In genomic region chr6:20486641-20487040, GRCh38 we compare ENCODE assay signal across 19 cellular contexts. TPM values are rescaled to one million over a fixed set of nuclear protein-coding genes. Genes with fewer than 3 reads are reported as not detected.
DNase-seq lines count a peak whose midpoint lies in the region; ATAC-seq, FAIRE-seq and TF ChIP-seq lines count a peak whose summit lies in the region.
"Had no signal": no experiment of that assay in that cellular context is flagged by ENCODE, and none has a peak within 500 bp of the region (broad histone marks: within the 10 kb centered on the region; RNA-seq: fewer than 3 reads in every experiment).

No MANE protein-coding gene starts in this region.

- peaks cover 60% of the 10 kb centered on the region for H3K36me3 ChIP-seq in astrocyte (ENCODE audit: insufficient read depth, low read length)
- H3K36me3 ChIP-seq in trophoblast cell (ENCODE audit: control insufficient read depth in 1 of 2, insufficient read depth in 2 of 2, low read length in 2 of 2): peaks cover 22 to 27% of the 10 kb centered on the region in 2 experiments

- FAIRE-seq in H54 (lab: Jason Lieb, UNC) (peak; percentile 53), astrocyte (lab: Jason Lieb, UNC) (no peak)
- FAIRE-seq: G401.6, GM12892 had no signal

- H3K4me2 ChIP-seq in astrocyte (ENCODE audit: low read length) (no peak overlapping the region), trophoblast cell (ENCODE audit: low read length) (no peak overlapping the region)
- H3K4me2 ChIP-seq: GM23338 had no signal

- no peaks in the 10 kb centered on the region for H3K79me1 ChIP-seq in trophoblast cell (ENCODE audit: low read length)

- H2BK120ac ChIP-seq in trophoblast cell (ENCODE audit: insufficient read depth, low read length, poor library complexity): no peak overlapping the region

- H3K27ac ChIP-seq in astrocyte (ENCODE audit: low read depth, low read length) (no peak overlapping the region), trophoblast cell (ENCODE audit: low read depth, low read length) (no peak overlapping the region)

- ATAC-seq in GM18868 (IDR thresholded peaks at IDR 0.05; ENCODE audit: unreplicated experiment): no peak
- ATAC-seq: GM23338 had no signal

- H3K4me1 ChIP-seq in astrocyte (ENCODE audit: insufficient read depth, low read length) (no peaks in the 10 kb centered on the region), trophoblast cell (ENCODE audit: control insufficient read depth in 1 of 2, insufficient read depth in 2 of 2, low read length in 2 of 2) (no peaks in the 10 kb centered on the region)
- H3K4me1 ChIP-seq: HAP-1 had no signal

- H3K4me3 Mint-ChIP-seq in activated naive CD4-positive, alpha-beta T cell treated with anti-CD3 and anti-CD28 coated beads, Interleukin-2, amount 50 U/mL, for 24 hours: no peak overlapping the region
- no peak overlapping the region for H3K4me3 Mint-ChIP-seq in activated naive CD4-positive, alpha-beta T cell treated with anti-CD3 and anti-CD28 coated beads, Interleukin-2, amount 10 ng/mL, durations not matched to agents 7 days and 5 days
- H3K4me3 Mint-ChIP-seq in astrocyte (ENCODE audit: unreplicated experiment): no peak overlapping the region
- H3K4me3 Mint-ChIP-seq in activated T-helper 1 cell treated with anti-CD3 and anti-CD28 coated beads, Interleukin-12 subunit alpha, Interleukin-12 subunit beta, Interleukin-2, Interleukin-4 antibody, amounts not matched to agents 30 ng/mL and 10 ng/mL and 1 ng/mL, durations not matched to agents 14 hours and 24 hours and 36 hours: no peak overlapping the region
- H3K4me3 Mint-ChIP-seq: CD4-positive, alpha-beta memory T cell; GM23338; HFFc6 had no signal

- TF ChIP-seq POLR2A in H54 (IDR thresholded peaks at IDR 0.05; ENCODE audit: low read depth, low read length): no peak

- H4K91ac ChIP-seq in trophoblast cell (ENCODE audit: low read depth, low read length): no peak overlapping the region

- H4K12ac ChIP-seq in trophoblast cell (ENCODE audit: low read depth, low read length): no peak overlapping the region

- H3K9me3 Mint-ChIP-seq in activated naive CD4-positive, alpha-beta T cell treated with anti-CD3 and anti-CD28 coated beads, Interleukin-2, amount 50 U/mL, for 24 hours: no peaks in the 10 kb centered on the region
- no peaks in the 10 kb centered on the region for H3K9me3 Mint-ChIP-seq in activated naive CD4-positive, alpha-beta T cell treated with anti-CD3 and anti-CD28 coated beads, Interleukin-2, amount 10 ng/mL, durations not matched to agents 7 days and 5 days
- H3K9me3 Mint-ChIP-seq in astrocyte (ENCODE audit: unreplicated experiment): no peaks in the 10 kb centered on the region
- no peaks in the 10 kb centered on the region for H3K9me3 Mint-ChIP-seq in activated T-helper 1 cell treated with anti-CD3 and anti-CD28 coated beads, Interleukin-12 subunit alpha, Interleukin-12 subunit beta, Interleukin-2, Interleukin-4 antibody, amounts not matched to agents 30 ng/mL and 10 ng/mL and 1 ng/mL, durations not matched to agents 14 hours and 24 hours and 36 hours
- H3K9me3 Mint-ChIP-seq: CD4-positive, alpha-beta memory T cell; GM23338; HFFc6 had no signal

- H3K27me3 Mint-ChIP-seq in activated naive CD4-positive, alpha-beta T cell treated with anti-CD3 and anti-CD28 coated beads, Interleukin-2, amount 50 U/mL, for 24 hours: no peaks in the 10 kb centered on the region
- no peaks in the 10 kb centered on the region for H3K27me3 Mint-ChIP-seq in activated naive CD4-positive, alpha-beta T cell treated with anti-CD3 and anti-CD28 coated beads, Interleukin-2, amount 10 ng/mL, durations not matched to agents 7 days and 5 days
- no peaks in the 10 kb centered on the region for H3K27me3 Mint-ChIP-seq in astrocyte (ENCODE audit: low read depth, unreplicated experiment)
- no peaks in the 10 kb centered on the region for H3K27me3 Mint-ChIP-seq in activated T-helper 1 cell treated with anti-CD3 and anti-CD28 coated beads, Interleukin-12 subunit alpha, Interleukin-12 subunit beta, Interleukin-2, Interleukin-4 antibody, amounts not matched to agents 30 ng/mL and 10 ng/mL and 1 ng/mL, durations not matched to agents 14 hours and 24 hours and 36 hours (ENCODE audit: insufficient read depth)
- H3K27me3 Mint-ChIP-seq: CD4-positive, alpha-beta memory T cell had no signal

- CTCF ChIA-PET in activated naive CD4-positive, alpha-beta T cell treated with anti-CD3 and anti-CD28 coated beads, Interleukin-2, amount 10 ng/mL, durations not matched to agents 7 days and 5 days (lab: Charles Lee): no interaction called here

- no peak overlapping the region for H2BK12ac ChIP-seq in trophoblast cell (ENCODE audit: low read length)

- no peak overlapping the region for H3K4ac ChIP-seq in trophoblast cell (ENCODE audit: low read depth, low read length)

- no CpG with 5 or more reads among the region's 4 CpGs for WGBS in trophoblast cell (ENCODE audit: extremely low coverage, insufficient coverage, insufficient read length)

- H3K4me1 Mint-ChIP-seq in activated naive CD4-positive, alpha-beta T cell treated with anti-CD3 and anti-CD28 coated beads, Interleukin-2, amount 50 U/mL, for 24 hours: no peaks in the 10 kb centered on the region
- no peaks in the 10 kb centered on the region for H3K4me1 Mint-ChIP-seq in activated naive CD4-positive, alpha-beta T cell treated with anti-CD3 and anti-CD28 coated beads, Interleukin-2, amount 10 ng/mL, durations not matched to agents 7 days and 5 days
- H3K4me1 Mint-ChIP-seq in astrocyte (ENCODE audit: low read depth, unreplicated experiment): peaks cover 14% of the 10 kb centered on the region
- peaks cover 5% of the 10 kb centered on the region for H3K4me1 Mint-ChIP-seq in activated T-helper 1 cell treated with anti-CD3 and anti-CD28 coated beads, Interleukin-12 subunit alpha, Interleukin-12 subunit beta, Interleukin-2, Interleukin-4 antibody, amounts not matched to agents 30 ng/mL and 10 ng/mL and 1 ng/mL, durations not matched to agents 14 hours and 24 hours and 36 hours (ENCODE audit: low read depth)

- intact Hi-C loops in activated T-helper 1 cell treated with anti-CD3 and anti-CD28 coated beads, Interleukin-12 subunit alpha, Interleukin-12 subunit beta, Interleukin-2, Interleukin-4 antibody, amounts not matched to agents 30 ng/mL and 10 ng/mL and 1 ng/mL, durations not matched to agents 14 hours and 24 hours and 36 hours (cut with micrococcal nuclease): no loop called here

- H2AK5ac ChIP-seq in trophoblast cell (ENCODE audit: low read length): no peak overlapping the region

- H2AFZ ChIP-seq in astrocyte (ENCODE audit: low read depth, low read length) (no peak overlapping the region), trophoblast cell (ENCODE audit: insufficient read depth, low read length, poor library complexity) (no peak overlapping the region)
- H2AFZ ChIP-seq: GM23338 had no signal

- H3K14ac ChIP-seq in trophoblast cell (ENCODE audit: low read length): no peak overlapping the region

- H4K20me1 ChIP-seq in astrocyte (ENCODE audit: insufficient read depth, low read length): peaks cover 22% of the 10 kb centered on the region

- peaks cover 20% of the 10 kb centered on the region for H3K36me3 Mint-ChIP-seq in activated naive CD4-positive, alpha-beta T cell treated with anti-CD3 and anti-CD28 coated beads, Interleukin-2, amount 50 U/mL, for 24 hours
- peaks cover 77% of the 10 kb centered on the region for H3K36me3 Mint-ChIP-seq in activated naive CD4-positive, alpha-beta T cell treated with anti-CD3 and anti-CD28 coated beads, Interleukin-2, amount 10 ng/mL, durations not matched to agents 7 days and 5 days
- peaks cover 30% of the 10 kb centered on the region for H3K36me3 Mint-ChIP-seq in astrocyte (ENCODE audit: low read depth, unreplicated experiment)
- H3K36me3 Mint-ChIP-seq in activated T-helper 1 cell treated with anti-CD3 and anti-CD28 coated beads, Interleukin-12 subunit alpha, Interleukin-12 subunit beta, Interleukin-2, Interleukin-4 antibody, amounts not matched to agents 30 ng/mL and 10 ng/mL and 1 ng/mL, durations not matched to agents 14 hours and 24 hours and 36 hours (ENCODE audit: low read depth): peaks cover 54% of the 10 kb centered on the region

- H4K8ac ChIP-seq in trophoblast cell (ENCODE audit: low read depth, low read length): no peak overlapping the region

- no peak for TF ChIP-seq CTCF in astrocyte (IDR thresholded peaks at IDR 0.05; ENCODE audit: insufficient read depth, low read depth, low read length)

- no peak overlapping the region for H2BK5ac ChIP-seq in trophoblast cell (ENCODE audit: low read depth, low read length, poor library complexity)

- H3K27me3 ChIP-seq in astrocyte (ENCODE audit: insufficient read depth, low read length) (no peaks in the 10 kb centered on the region), trophoblast cell (ENCODE audit: insufficient read depth, low read length) (no peaks in the 10 kb centered on the region)

- no peaks in the 10 kb centered on the region for H3K79me2 ChIP-seq in astrocyte (ENCODE audit: insufficient read depth, low read length)
- H3K79me2 ChIP-seq in trophoblast cell (ENCODE audit: control insufficient read depth, insufficient read depth, low read length, poor library complexity): no peaks in the 10 kb centered on the region

- H3K9ac ChIP-seq in astrocyte (ENCODE audit: low read length) (no peak overlapping the region), trophoblast cell (ENCODE audit: low read length) (no peak overlapping the region)

- DNase-seq in activated naive CD4-positive, alpha-beta T cell treated with anti-CD3 and anti-CD28 coated beads, Interleukin-2, amount 10 ng/mL, durations not matched to agents 7 days and 5 days: no peak
- DNase-seq in H54 (ENCODE audit: insufficient read length, low spot score) (no peak), astrocyte (ENCODE audit: low read depth) (peak; percentile 47), trophoblast cell (peak; percentile 14 to 78)
- no peak for DNase-seq in activated T-helper 1 cell treated with anti-CD3 and anti-CD28 coated beads, Interleukin-12 subunit alpha, Interleukin-12 subunit beta, Interleukin-2, Interleukin-4 antibody, amounts not matched to agents 30 ng/mL and 10 ng/mL and 1 ng/mL, durations not matched to agents 14 hours and 24 hours and 36 hours (ENCODE audit: low spot score)
- DNase-seq in effector CD4-positive, alpha-beta T cell: no peak
- DNase-seq: C1 segment of cervical spinal cord; Calu3; CD4-positive, alpha-beta memory T cell; COR-L47; DMS53; DMS79 treated with DMSO at 0.1 percent for 48 hours; HFFc6 had no signal

- no peak overlapping the region for H3K18ac ChIP-seq in trophoblast cell (ENCODE audit: low read length)

- H3K9me3 ChIP-seq in astrocyte (ENCODE audit: insufficient read depth, low read depth, low read length): no peaks in the 10 kb centered on the region
- no peaks in the 10 kb centered on the region for H3K9me3 ChIP-seq in trophoblast cell (ENCODE audit: insufficient read depth, low read depth, low read length)
- H3K9me3 ChIP-seq: HAP-1 had no signal

- H3K23ac ChIP-seq in trophoblast cell (ENCODE audit: low read length): no peak overlapping the region

- H3K4me3 ChIP-seq in astrocyte (ENCODE audit: insufficient read depth, low read depth, low read length): no peak overlapping the region
- H3K4me3 ChIP-seq in trophoblast cell (ENCODE audit: low read depth, low read length): no peak overlapping the region
- H3K4me3 ChIP-seq: GM23338, HAP-1 had no signal

- peak overlapping the region; percentile 4 for H3K27ac Mint-ChIP-seq in activated naive CD4-positive, alpha-beta T cell treated with anti-CD3 and anti-CD28 coated beads, Interleukin-2, amount 50 U/mL, for 24 hours
- H3K27ac Mint-ChIP-seq in activated naive CD4-positive, alpha-beta T cell treated with anti-CD3 and anti-CD28 coated beads, Interleukin-2, amount 10 ng/mL, durations not matched to agents 7 days and 5 days: no peak overlapping the region
- H3K27ac Mint-ChIP-seq in astrocyte (ENCODE audit: unreplicated experiment): peak overlapping the region; percentile 72
- no peak overlapping the region for H3K27ac Mint-ChIP-seq in activated T-helper 1 cell treated with anti-CD3 and anti-CD28 coated beads, Interleukin-12 subunit alpha, Interleukin-12 subunit beta, Interleukin-2, Interleukin-4 antibody, amounts not matched to agents 30 ng/mL and 10 ng/mL and 1 ng/mL, durations not matched to agents 14 hours and 24 hours and 36 hours
- H3K27ac Mint-ChIP-seq: GM23338, HFFc6 had no signal

RNA-seq across cellular contexts. Expression of gene CDKAL1, which starts 47.6 kb away (rescaled TPM):
- total RNA-seq in astrocyte: 11.6 and 13.7 TPM in 2 replicates
- 8.1 and 8.2 TPM in 2 replicates for polyA plus RNA-seq in trophoblast cell (2013)
- 32.2 and 32.6 TPM in 2 replicates for total RNA-seq in activated T-helper 1 cell treated with anti-CD3 and anti-CD28 coated beads, Interleukin-12 subunit alpha, Interleukin-12 subunit beta, Interleukin-2, Interleukin-4 antibody, amounts not matched to agents 30 ng/mL and 10 ng/mL and 1 ng/mL, durations not matched to agents 14 hours and 24 hours and 36 hours

Comparison
In these comparisons a context has a peak if more than half of its experiments do, and no peak if none do; other contexts are left out.
1. H3K27ac Mint-ChIP-seq: peak in activated naive CD4-positive, alpha-beta T cell treated with anti-CD3 and anti-CD28 coated beads, Interleukin-2, amount 50 U/mL, for 24 hours (single experiment) and astrocyte (single experiment); none in activated naive CD4-positive, alpha-beta T cell treated with anti-CD3 and anti-CD28 coated beads, Interleukin-2, amount 10 ng/mL, durations not matched to agents 7 days and 5 days (single experiment) and activated T-helper 1 cell treated with anti-CD3 and anti-CD28 coated beads, Interleukin-12 subunit alpha, Interleukin-12 subunit beta, Interleukin-2, Interleukin-4 antibody, amounts not matched to agents 30 ng/mL and 10 ng/mL and 1 ng/mL, durations not matched to agents 14 hours and 24 hours and 36 hours (single experiment).
2. DNase-seq: peak in astrocyte (single experiment) and trophoblast cell (2 of 2); none in activated naive CD4-positive, alpha-beta T cell treated with anti-CD3 and anti-CD28 coated beads, Interleukin-2, amount 10 ng/mL, durations not matched to agents 7 days and 5 days (single experiment), H54 (single experiment), activated T-helper 1 cell treated with anti-CD3 and anti-CD28 coated beads, Interleukin-12 subunit alpha, Interleukin-12 subunit beta, Interleukin-2, Interleukin-4 antibody, amounts not matched to agents 30 ng/mL and 10 ng/mL and 1 ng/mL, durations not matched to agents 14 hours and 24 hours and 36 hours (single experiment) and effector CD4-positive, alpha-beta T cell (single experiment).